ENCODE assay signal across 1 cellular context in the genomic region with DNA sequence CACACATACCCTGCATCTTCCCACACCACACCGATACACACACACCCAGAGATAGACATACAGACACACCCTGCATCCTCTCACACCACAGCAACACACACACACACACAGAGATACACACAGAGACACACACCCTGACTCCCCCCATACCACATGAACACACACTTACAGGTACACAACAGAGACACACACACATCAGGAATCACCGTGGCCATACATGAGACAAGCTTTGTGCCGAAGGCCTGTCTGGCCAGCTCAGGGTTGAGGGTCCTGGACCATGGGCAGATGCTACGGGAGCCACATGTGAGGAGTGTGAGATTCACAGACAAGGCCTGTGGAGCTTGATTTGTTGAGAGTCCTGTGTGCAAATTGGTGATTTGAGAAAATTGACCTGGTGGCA.
TF ChIP-seq lines count a peak whose summit lies in the region.

No MANE protein-coding gene starts in this region.

TF ChIP-seq in WTC11, 78 proteins besides CTCF, POLR2A, EP300 and RAD21 (continued from another document):
- TF ChIP-seq, protein P1, sequence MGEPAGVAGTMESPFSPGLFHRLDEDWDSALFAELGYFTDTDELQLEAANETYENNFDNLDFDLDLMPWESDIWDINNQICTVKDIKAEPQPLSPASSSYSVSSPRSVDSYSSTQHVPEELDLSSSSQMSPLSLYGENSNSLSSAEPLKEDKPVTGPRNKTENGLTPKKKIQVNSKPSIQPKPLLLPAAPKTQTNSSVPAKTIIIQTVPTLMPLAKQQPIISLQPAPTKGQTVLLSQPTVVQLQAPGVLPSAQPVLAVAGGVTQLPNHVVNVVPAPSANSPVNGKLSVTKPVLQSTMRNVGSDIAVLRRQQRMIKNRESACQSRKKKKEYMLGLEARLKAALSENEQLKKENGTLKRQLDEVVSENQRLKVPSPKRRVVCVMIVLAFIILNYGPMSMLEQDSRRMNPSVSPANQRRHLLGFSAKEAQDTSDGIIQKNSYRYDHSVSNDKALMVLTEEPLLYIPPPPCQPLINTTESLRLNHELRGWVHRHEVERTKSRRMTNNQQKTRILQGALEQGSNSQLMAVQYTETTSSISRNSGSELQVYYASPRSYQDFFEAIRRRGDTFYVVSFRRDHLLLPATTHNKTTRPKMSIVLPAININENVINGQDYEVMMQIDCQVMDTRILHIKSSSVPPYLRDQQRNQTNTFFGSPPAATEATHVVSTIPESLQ (CRISPR knock-in tag; IDR thresholded peaks at IDR 0.05), result no peak
- TF ChIP-seq TCF7 (CRISPR knock-in tag; IDR thresholded peaks at IDR 0.05; ENCODE audit: low read depth), result no peak
- TF ChIP-seq, protein P2, sequence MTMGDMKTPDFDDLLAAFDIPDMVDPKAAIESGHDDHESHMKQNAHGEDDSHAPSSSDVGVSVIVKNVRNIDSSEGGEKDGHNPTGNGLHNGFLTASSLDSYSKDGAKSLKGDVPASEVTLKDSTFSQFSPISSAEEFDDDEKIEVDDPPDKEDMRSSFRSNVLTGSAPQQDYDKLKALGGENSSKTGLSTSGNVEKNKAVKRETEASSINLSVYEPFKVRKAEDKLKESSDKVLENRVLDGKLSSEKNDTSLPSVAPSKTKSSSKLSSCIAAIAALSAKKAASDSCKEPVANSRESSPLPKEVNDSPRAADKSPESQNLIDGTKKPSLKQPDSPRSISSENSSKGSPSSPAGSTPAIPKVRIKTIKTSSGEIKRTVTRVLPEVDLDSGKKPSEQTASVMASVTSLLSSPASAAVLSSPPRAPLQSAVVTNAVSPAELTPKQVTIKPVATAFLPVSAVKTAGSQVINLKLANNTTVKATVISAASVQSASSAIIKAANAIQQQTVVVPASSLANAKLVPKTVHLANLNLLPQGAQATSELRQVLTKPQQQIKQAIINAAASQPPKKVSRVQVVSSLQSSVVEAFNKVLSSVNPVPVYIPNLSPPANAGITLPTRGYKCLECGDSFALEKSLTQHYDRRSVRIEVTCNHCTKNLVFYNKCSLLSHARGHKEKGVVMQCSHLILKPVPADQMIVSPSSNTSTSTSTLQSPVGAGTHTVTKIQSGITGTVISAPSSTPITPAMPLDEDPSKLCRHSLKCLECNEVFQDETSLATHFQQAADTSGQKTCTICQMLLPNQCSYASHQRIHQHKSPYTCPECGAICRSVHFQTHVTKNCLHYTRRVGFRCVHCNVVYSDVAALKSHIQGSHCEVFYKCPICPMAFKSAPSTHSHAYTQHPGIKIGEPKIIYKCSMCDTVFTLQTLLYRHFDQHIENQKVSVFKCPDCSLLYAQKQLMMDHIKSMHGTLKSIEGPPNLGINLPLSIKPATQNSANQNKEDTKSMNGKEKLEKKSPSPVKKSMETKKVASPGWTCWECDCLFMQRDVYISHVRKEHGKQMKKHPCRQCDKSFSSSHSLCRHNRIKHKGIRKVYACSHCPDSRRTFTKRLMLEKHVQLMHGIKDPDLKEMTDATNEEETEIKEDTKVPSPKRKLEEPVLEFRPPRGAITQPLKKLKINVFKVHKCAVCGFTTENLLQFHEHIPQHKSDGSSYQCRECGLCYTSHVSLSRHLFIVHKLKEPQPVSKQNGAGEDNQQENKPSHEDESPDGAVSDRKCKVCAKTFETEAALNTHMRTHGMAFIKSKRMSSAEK (CRISPR knock-in tag; IDR thresholded peaks at IDR 0.05; ENCODE audit: borderline replicate concordance), result no peak
- no peak for TF ChIP-seq IRF2 (CRISPR knock-in tag; IDR thresholded peaks at IDR 0.05; ENCODE audit: borderline replicate concordance, low read depth)
- TF ChIP-seq, protein P3, sequence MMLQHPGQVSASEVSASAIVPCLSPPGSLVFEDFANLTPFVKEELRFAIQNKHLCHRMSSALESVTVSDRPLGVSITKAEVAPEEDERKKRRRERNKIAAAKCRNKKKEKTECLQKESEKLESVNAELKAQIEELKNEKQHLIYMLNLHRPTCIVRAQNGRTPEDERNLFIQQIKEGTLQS (CRISPR knock-in tag; conservative IDR thresholded peaks at IDR 0.05), result no peak
- TF ChIP-seq, protein P4, sequence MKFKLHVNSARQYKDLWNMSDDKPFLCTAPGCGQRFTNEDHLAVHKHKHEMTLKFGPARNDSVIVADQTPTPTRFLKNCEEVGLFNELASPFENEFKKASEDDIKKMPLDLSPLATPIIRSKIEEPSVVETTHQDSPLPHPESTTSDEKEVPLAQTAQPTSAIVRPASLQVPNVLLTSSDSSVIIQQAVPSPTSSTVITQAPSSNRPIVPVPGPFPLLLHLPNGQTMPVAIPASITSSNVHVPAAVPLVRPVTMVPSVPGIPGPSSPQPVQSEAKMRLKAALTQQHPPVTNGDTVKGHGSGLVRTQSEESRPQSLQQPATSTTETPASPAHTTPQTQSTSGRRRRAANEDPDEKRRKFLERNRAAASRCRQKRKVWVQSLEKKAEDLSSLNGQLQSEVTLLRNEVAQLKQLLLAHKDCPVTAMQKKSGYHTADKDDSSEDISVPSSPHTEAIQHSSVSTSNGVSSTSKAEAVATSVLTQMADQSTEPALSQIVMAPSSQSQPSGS (CRISPR knock-in tag; IDR thresholded peaks at IDR 0.05; ENCODE audit: borderline replicate concordance, low read depth), result no peak
- TF ChIP-seq ZNF263 (CRISPR knock-in tag; IDR thresholded peaks at IDR 0.05; ENCODE audit: low read depth), result no peak
- no peak for TF ChIP-seq TEAD4 (CRISPR knock-in tag; IDR thresholded peaks at IDR 0.05)
- TF ChIP-seq MYBL2 (CRISPR knock-in tag; IDR thresholded peaks at IDR 0.05), result no peak
- TF ChIP-seq ZNF416 (CRISPR knock-in tag; IDR thresholded peaks at IDR 0.05), result no peak
- TF ChIP-seq PRRX2 (CRISPR knock-in tag; IDR thresholded peaks at IDR 0.05), result no peak
- TF ChIP-seq, protein P5, sequence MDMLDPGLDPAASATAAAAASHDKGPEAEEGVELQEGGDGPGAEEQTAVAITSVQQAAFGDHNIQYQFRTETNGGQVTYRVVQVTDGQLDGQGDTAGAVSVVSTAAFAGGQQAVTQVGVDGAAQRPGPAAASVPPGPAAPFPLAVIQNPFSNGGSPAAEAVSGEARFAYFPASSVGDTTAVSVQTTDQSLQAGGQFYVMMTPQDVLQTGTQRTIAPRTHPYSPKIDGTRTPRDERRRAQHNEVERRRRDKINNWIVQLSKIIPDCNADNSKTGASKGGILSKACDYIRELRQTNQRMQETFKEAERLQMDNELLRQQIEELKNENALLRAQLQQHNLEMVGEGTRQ (CRISPR knock-in tag; IDR thresholded peaks at IDR 0.05), result no peak
- TF ChIP-seq HMGA2 (CRISPR knock-in tag; IDR thresholded peaks at IDR 0.05), result no peak
- no peak for TF ChIP-seq NR1H2 (CRISPR knock-in tag; IDR thresholded peaks at IDR 0.05)
- TF ChIP-seq, protein P6, sequence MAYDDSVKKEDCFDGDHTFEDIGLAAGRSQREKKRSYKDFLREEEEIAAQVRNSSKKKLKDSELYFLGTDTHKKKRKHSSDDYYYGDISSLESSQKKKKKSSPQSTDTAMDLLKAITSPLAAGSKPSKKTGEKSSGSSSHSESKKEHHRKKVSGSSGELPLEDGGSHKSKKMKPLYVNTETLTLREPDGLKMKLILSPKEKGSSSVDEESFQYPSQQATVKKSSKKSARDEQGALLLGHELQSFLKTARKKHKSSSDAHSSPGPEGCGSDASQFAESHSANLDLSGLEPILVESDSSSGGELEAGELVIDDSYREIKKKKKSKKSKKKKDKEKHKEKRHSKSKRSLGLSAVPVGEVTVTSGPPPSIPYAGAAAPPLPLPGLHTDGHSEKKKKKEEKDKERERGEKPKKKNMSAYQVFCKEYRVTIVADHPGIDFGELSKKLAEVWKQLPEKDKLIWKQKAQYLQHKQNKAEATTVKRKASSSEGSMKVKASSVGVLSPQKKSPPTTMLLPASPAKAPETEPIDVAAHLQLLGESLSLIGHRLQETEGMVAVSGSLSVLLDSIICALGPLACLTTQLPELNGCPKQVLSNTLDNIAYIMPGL (CRISPR knock-in tag; IDR thresholded peaks at IDR 0.05), result no peak
- no peak for TF ChIP-seq SP1 (CRISPR knock-in tag; conservative IDR thresholded peaks at IDR 0.05)
- TF ChIP-seq TEAD1 (CRISPR knock-in tag; IDR thresholded peaks at IDR 0.05), result no peak
- TF ChIP-seq, protein P7, sequence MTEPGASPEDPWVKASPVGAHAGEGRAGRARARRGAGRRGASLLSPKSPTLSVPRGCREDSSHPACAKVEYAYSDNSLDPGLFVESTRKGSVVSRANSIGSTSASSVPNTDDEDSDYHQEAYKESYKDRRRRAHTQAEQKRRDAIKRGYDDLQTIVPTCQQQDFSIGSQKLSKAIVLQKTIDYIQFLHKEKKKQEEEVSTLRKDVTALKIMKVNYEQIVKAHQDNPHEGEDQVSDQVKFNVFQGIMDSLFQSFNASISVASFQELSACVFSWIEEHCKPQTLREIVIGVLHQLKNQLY (CRISPR knock-in tag; IDR thresholded peaks at IDR 0.05), result no peak
